Comparison of ENCODE assay signal across 1 cellular context in genomic region chr4:70613893-70614572, GRCh38.
TF ChIP-seq lines count a peak whose summit lies in the region.

No MANE protein-coding gene starts in this region.

TF ChIP-seq in HEK293, 187 proteins besides CTCF, POLR2A, EP300 and RAD21 (continued from another document):
- TF ChIP-seq TRIM28 (IDR thresholded peaks at IDR 0.05; ENCODE audit: borderline replicate concordance, low read length) (peak; percentile 59; the same call in 1 of the 2 replicates), KLF17 (tag by site-specific recombination; IDR thresholded peaks at IDR 0.05) (no peak)
